ENCODE assay signal across 42 cellular contexts in genomic region chr5:135059000-135059923, GRCh38. TPM values are rescaled to one million over a fixed set of nuclear protein-coding genes. Genes with fewer than 3 reads are reported as not detected.
A peak's percentile ranks its signal among the peaks of the same experiment; 100 is the strongest.
DNase-seq lines count a peak whose midpoint lies in the region; FAIRE-seq and TF ChIP-seq lines count a peak whose summit lies in the region.
"Had no signal": no experiment of that assay in that cellular context is flagged by ENCODE, and none has a peak within 500 bp of the region (broad histone marks: within the 10 kb centered on the region; RNA-seq: fewer than 3 reads in every experiment).

No MANE protein-coding gene starts in this region.

- H3K79me2 ChIP-seq in mammary epithelial cell (ENCODE audit: insufficient read depth, low read length) (no peaks in the 10 kb centered on the region), OCI-LY1 (ENCODE audit: insufficient read depth, low read length) (no peaks in the 10 kb centered on the region)

- no peak overlapping the region for H3K4me2 ChIP-seq in mammary epithelial cell (ENCODE audit: insufficient read depth, low read depth, low read length)
- H3K4me2 ChIP-seq in OCI-LY1 (ENCODE audit: low read length): no peak overlapping the region

- no peak overlapping the region for H2AFZ ChIP-seq in mammary epithelial cell (ENCODE audit: low read depth, low read length)
- H2AFZ ChIP-seq in OCI-LY1 (ENCODE audit: low read length): no peak overlapping the region

- intact Hi-C loops in MCF 10A (cut with micrococcal nuclease): loop anchor here (1.0 kb wide), 2 partner anchors 128 to 132 kb away; no protein-coding TSS in a partner anchor
- intact Hi-C loops in mammary epithelial cell (cut with micrococcal nuclease): no loop called here
- intact Hi-C loops in A673 (cut with micrococcal nuclease; ENCODE audit: unreplicated experiment): no loop called here

- H3K27ac Mint-ChIP-seq in MCF 10A (ENCODE audit: low read depth, unreplicated experiment): no peak overlapping the region
- H3K27ac Mint-ChIP-seq in endodermal cell: no peak overlapping the region
- H3K27ac Mint-ChIP-seq: activated B cell treated with CpG ODN at 0.5 μM for 24 hours; activated CD8-positive, alpha-beta memory T cell treated with anti-CD3 and anti-CD28 coated beads, Interleukin-2, amount 10 ng/mL, durations not matched to agents 7 days and 5 days; B cell; stimulated activated effector memory CD8-positive, alpha-beta T cell treated with anti-CD3 and anti-CD28 coated beads, Interleukin-12 subunit alpha, Interleukin-12 subunit beta, amount 100 ng/mL, for 72 hours; T-cell; type B pancreatic cell had no signal

- H4K20me1 ChIP-seq in mammary epithelial cell (ENCODE audit: insufficient read depth, low read length): no peaks in the 10 kb centered on the region
- no peaks in the 10 kb centered on the region for H4K20me1 ChIP-seq in OCI-LY1 (ENCODE audit: insufficient read depth, low read length)

- H3K9ac ChIP-seq in mammary epithelial cell (ENCODE audit: insufficient read depth, low read length): no peak overlapping the region
- no peak overlapping the region for H3K9ac ChIP-seq in OCI-LY1 (ENCODE audit: low read length)
- H3K9ac ChIP-seq in endodermal cell (ENCODE audit: extremely low read depth, low read length, poor library complexity, severe bottlenecking): no peak overlapping the region

- in situ Hi-C loops in mammary epithelial cell (cut with MboI; ENCODE audit: low sequenced_read_pairs in 2 of 2): no loop called here

- TF ChIP-seq CTCF in MCF 10A (IDR thresholded peaks at IDR 0.05; ENCODE audit: unreplicated experiment) (peak; percentile 26), mammary epithelial cell (conservative IDR thresholded peaks at IDR 0.05 in 1 of 2, IDR thresholded peaks at IDR 0.05 in 1 of 2; ENCODE audit: extremely low read depth in 1 of 2, insufficient read depth in 1 of 2, low read depth in 1 of 2, low read length in 2 of 2) (peak in 1 of 2 donors; percentile 45), OCI-LY1 (IDR thresholded peaks at IDR 0.05; ENCODE audit: low read length) (peak; percentile 41; the same call in 1 of the 2 replicates), endodermal cell (conservative IDR thresholded peaks at IDR 0.05) (peak; percentile 20), A673 (conservative IDR thresholded peaks at IDR 0.05; ENCODE audit: low read depth, low read length) (no peak)

- POLR2A ChIA-PET in MCF 10A (lab: Yijun Ruan, JAX) (interaction anchor here (0.7 kb wide), 1 partner anchor 90 kb away, joined by 4 read pairs; no protein-coding TSS in a partner anchor), A673 (lab: Charles Lee; ENCODE audit: low non-redundant PET) (no interaction called here)

- H3K36me3 ChIP-seq in mammary epithelial cell (ENCODE audit: insufficient read depth, low read length): no peaks in the 10 kb centered on the region
- H3K36me3 ChIP-seq in OCI-LY1 (ENCODE audit: insufficient read depth, low read length): no peaks in the 10 kb centered on the region
- no peaks in the 10 kb centered on the region for H3K36me3 ChIP-seq in endodermal cell (ENCODE audit: control insufficient read depth, insufficient read depth, low read length)
- H3K36me3 ChIP-seq in A673 (ENCODE audit: insufficient read depth, low read length, poor library complexity, severe bottlenecking): no peaks in the 10 kb centered on the region
- H3K36me3 ChIP-seq: esophagus muscularis mucosa, prostate gland, sigmoid colon, SJCRH30 had no signal

- WGBS in mammary epithelial cell (ENCODE audit: low coverage, missing lambda C conversion rate): 72% methylated on average over 12 of the region's 12 CpGs
- 80 to 85% methylated on average over 6 to 11 of the region's 12 CpGs for WGBS in endodermal cell (ENCODE audit: insufficient coverage in 1 of 2, insufficient read length in 1 of 2), 2 experiments

- BruUV-seq in MCF 10A (replicated peaks; lab: Mats Ljungman, UMichigan) (no TSS peak), mammary epithelial cell (replicated peaks; lab: Mats Ljungman, UMichigan) (no TSS peak), A673 (replicated peaks; lab: Mats Ljungman, UMichigan) (no TSS peak)

- H3K4me1 Mint-ChIP-seq in MCF 10A (ENCODE audit: insufficient read depth, unreplicated experiment) (no peaks in the 10 kb centered on the region), endodermal cell (no peaks in the 10 kb centered on the region)
- H3K4me1 Mint-ChIP-seq: activated CD8-positive, alpha-beta memory T cell treated with anti-CD3 and anti-CD28 coated beads, Interleukin-2, amount 10 ng/mL, durations not matched to agents 7 days and 5 days; CD8-positive, alpha-beta memory T cell; stimulated activated effector memory CD8-positive, alpha-beta T cell treated with anti-CD3 and anti-CD28 coated beads, Interleukin-12 subunit alpha, Interleukin-12 subunit beta, amount 100 ng/mL, for 72 hours; T-cell had no signal

- H3K27me3 ChIP-seq in mammary epithelial cell (ENCODE audit: insufficient read depth, low read length) (no peaks in the 10 kb centered on the region), OCI-LY1 (ENCODE audit: insufficient read depth, low read length) (no peaks in the 10 kb centered on the region), endodermal cell (ENCODE audit: control insufficient read depth, insufficient read depth, low read length, poor library complexity, severe bottlenecking) (peaks cover 30% of the 10 kb centered on the region), A673 (replicated peaks; ENCODE audit: insufficient read depth, low read depth, low read length, poor library complexity) (peaks cover 13% of the 10 kb centered on the region)
- H3K27me3 ChIP-seq: esophagus muscularis mucosa, sigmoid colon, SJCRH30 had no signal

- dilution Hi-C loops in mammary epithelial cell (cut with HindIII; ENCODE audit: low sequenced_read_pairs): no loop called here

- H3K9me3 Mint-ChIP-seq in MCF 10A (ENCODE audit: unreplicated experiment) (no peaks in the 10 kb centered on the region), endodermal cell (no peaks in the 10 kb centered on the region)
- H3K9me3 Mint-ChIP-seq: activated B cell treated with CpG ODN at 0.5 μM for 24 hours; activated T-cell treated with anti-CD3 and anti-CD28 coated beads, Interleukin-2, amount 50 U/mL, for 4 hours; CD8-positive, alpha-beta memory T cell; stimulated activated effector memory CD8-positive, alpha-beta T cell treated with anti-CD3 and anti-CD28 coated beads, Interleukin-12 subunit alpha, Interleukin-12 subunit beta, amount 100 ng/mL, for 72 hours; T-cell; type B pancreatic cell had no signal

- no peaks in the 10 kb centered on the region for H3F3A ChIP-seq in OCI-LY1 (ENCODE audit: insufficient read depth, low read length)

- H3K27me3 Mint-ChIP-seq in MCF 10A (ENCODE audit: insufficient read depth, unreplicated experiment) (no peaks in the 10 kb centered on the region), endodermal cell (ENCODE audit: insufficient read depth) (peaks cover 45% of the 10 kb centered on the region)

- H3K4me3 ChIP-seq in mammary epithelial cell (replicated peaks in 1 of 3; ENCODE audit: insufficient read depth in 1 of 3, low read depth in 2 of 3, low read length in 3 of 3) (no peak overlapping the region), OCI-LY1 (ENCODE audit: low read depth, low read length, poor library complexity, severe bottlenecking) (no peak overlapping the region), endodermal cell (ENCODE audit: low read length) (no peak overlapping the region), A673 (ENCODE audit: low read depth, low read length, poor library complexity, severe bottlenecking) (no peak overlapping the region)
- H3K4me3 ChIP-seq: esophagus muscularis mucosa, prostate gland, sigmoid colon, SJCRH30 had no signal

- H3K9me2 ChIP-seq in OCI-LY1 (ENCODE audit: low read depth, low read length): no peaks in the 10 kb centered on the region

- no peak overlapping the region for H3K27ac ChIP-seq in mammary epithelial cell (ENCODE audit: insufficient read depth, low read depth, low read length)
- no peak overlapping the region for H3K27ac ChIP-seq in OCI-LY1 (ENCODE audit: low read depth, low read length, poor library complexity, severe bottlenecking)
- H3K27ac ChIP-seq in endodermal cell (ENCODE audit: low read depth, low read length): no peak overlapping the region
- H3K27ac ChIP-seq in A673 (ENCODE audit: low read depth, low read length, poor library complexity, severe bottlenecking): no peak overlapping the region
- H3K27ac ChIP-seq: esophagus muscularis mucosa, HL-60, prostate gland, sigmoid colon, SJCRH30 had no signal

- CTCF ChIA-PET in MCF 10A (lab: Yijun Ruan, JAX): interaction anchor here (0.6 to 1.8 kb wide), 6 partner anchors 11 to 272 kb away, joined by 3 to 5 read pairs (median 4); no protein-coding TSS in a partner anchor
- CTCF ChIA-PET in mammary epithelial cell (lab: Charles Lee; ENCODE audit: low non-redundant PET): no interaction called here
- CTCF ChIA-PET in A673 (lab: Charles Lee): no interaction called here

- H3K36me3 Mint-ChIP-seq in MCF 10A (ENCODE audit: insufficient read depth, unreplicated experiment) (no peaks in the 10 kb centered on the region), endodermal cell (ENCODE audit: low read depth) (no peaks in the 10 kb centered on the region)
- H3K36me3 Mint-ChIP-seq: activated CD8-positive, alpha-beta memory T cell treated with anti-CD3 and anti-CD28 coated beads, Interleukin-2, amount 10 ng/mL, durations not matched to agents 7 days and 5 days; CD8-positive, alpha-beta memory T cell; stimulated activated effector memory CD8-positive, alpha-beta T cell treated with anti-CD3 and anti-CD28 coated beads, Interleukin-12 subunit alpha, Interleukin-12 subunit beta, amount 100 ng/mL, for 72 hours; T-cell; type B pancreatic cell had no signal

- H3K9me3 ChIP-seq in mammary epithelial cell (replicated peaks; ENCODE audit: insufficient read depth, low read length): no peaks in the 10 kb centered on the region
- H3K9me3 ChIP-seq in OCI-LY1 (ENCODE audit: low read length): no peaks in the 10 kb centered on the region
- H3K9me3 ChIP-seq in endodermal cell (ENCODE audit: control insufficient read depth, low read length): no peaks in the 10 kb centered on the region
- no peaks in the 10 kb centered on the region for H3K9me3 ChIP-seq in A673 (ENCODE audit: low read depth, low read length, poor library complexity, severe bottlenecking)
- H3K9me3 ChIP-seq: esophagus muscularis mucosa, prostate gland, sigmoid colon, SJCRH30 had no signal

- H3K4me3 Mint-ChIP-seq in MCF 10A (ENCODE audit: unreplicated experiment) (no peak overlapping the region), endodermal cell (no peak overlapping the region)
- H3K4me3 Mint-ChIP-seq: activated B cell treated with CpG ODN at 0.5 μM for 24 hours; activated CD8-positive, alpha-beta memory T cell treated with anti-CD3 and anti-CD28 coated beads, Interleukin-2, amount 10 ng/mL, durations not matched to agents 7 days and 5 days; activated T-cell treated with anti-CD3 and anti-CD28 coated beads, Interleukin-2, amount 50 U/mL, for 4 hours; B cell; CD8-positive, alpha-beta memory T cell; stimulated activated effector memory CD8-positive, alpha-beta T cell treated with anti-CD3 and anti-CD28 coated beads, Interleukin-12 subunit alpha, Interleukin-12 subunit beta, amount 100 ng/mL, for 72 hours; T-cell; type B pancreatic cell had no signal

- FAIRE-seq in frontal cortex (lab: Jason Lieb, UNC): no peak
- FAIRE-seq: endometrium, GM18507, GM19239 had no signal

- DNase-seq in MCF 10A (ENCODE audit: unreplicated experiment) (peak; percentile 25), mammary epithelial cell (no peak), endodermal cell (no peak), NCI-H82 (lab: John Stamatoyannopoulos, UW) (no peak), A673 (ENCODE audit: low spot score) (no peak), frontal cortex (ENCODE audit: low spot score in 2 of 2) (no peak), midbrain (lab: John Stamatoyannopoulos, UW) (no peak)
- DNase-seq: activated B cell treated with CpG ODN at 0.5 μM for 24 hours; activated CD4-positive, alpha-beta T cell treated with anti-CD3 and anti-CD28 coated beads, Interleukin-2, amount 50 U/mL, for 1 hour; activated CD8-positive, alpha-beta memory T cell treated with anti-CD3 and anti-CD28 coated beads, Interleukin-2, amount 10 ng/mL, durations not matched to agents 7 days and 5 days; activated gamma-delta T cell treated with Interleukin-2 at 50 U/mL for 16 hours; activated T-cell treated with anti-CD3 and anti-CD28 coated beads, Interleukin-2, amount 50 U/mL, for 4 hours; CD8-positive, alpha-beta memory T cell; central memory CD4-positive, alpha-beta T cell; DMS 273 treated with DMSO at 0.1 percent for 48 hours; EL; foreskin melanocyte; GOT3; Kasumi-1; MV-4-11; NCI-H1436; NCI-H2081; NCI-H226; NCI-H69; nucleus accumbens; SJCRH30; substantia nigra; T-cell had no signal

- no peaks in the 10 kb centered on the region for H3K4me1 ChIP-seq in mammary epithelial cell (ENCODE audit: insufficient read depth, low read length)
- H3K4me1 ChIP-seq in OCI-LY1 (ENCODE audit: insufficient read depth, low read length, severe bottlenecking): peaks cover 19% of the 10 kb centered on the region
- H3K4me1 ChIP-seq in endodermal cell (ENCODE audit: control insufficient read depth, insufficient read depth, low read length): peaks cover 5% of the 10 kb centered on the region
- H3K4me1 ChIP-seq in A673 (ENCODE audit: insufficient read depth, low read length, poor library complexity, severe bottlenecking): no peaks in the 10 kb centered on the region
- H3K4me1 ChIP-seq: prostate gland, sigmoid colon had no signal

RNA-seq across cellular contexts. Expression of gene PITX1, which starts 25.2 kb away (rescaled TPM):
- total RNA-seq in MCF 10A (2022) (37.1 and 42.9 TPM in 2 replicates), mammary epithelial cell (10 to 100 TPM in 1 of 2 donors, 1 to 10 TPM in 1; 2.7 to 21.3 TPM), endodermal cell (1 to 10 TPM; 1.3 to 2.4 TPM), A673 (2021) (1.8 and 2.0 TPM in 2 replicates), frontal cortex (not detected)
- polyA plus RNA-seq in mammary epithelial cell: 9.2 TPM
- 0.57 TPM for polyA minus RNA-seq in mammary epithelial cell
- polyA plus RNA-seq in endodermal cell (2013, experiment 1 of 2): 5.9 TPM
- polyA plus RNA-seq in endodermal cell (2013, experiment 2 of 2): 5.7 TPM
- total RNA-seq: activated B cell treated with CpG ODN at 0.5 μM for 24 hours; B cell; CD8-positive, alpha-beta memory T cell; dermis microvascular lymphatic vessel endothelial cell; kidney epithelial cell; liver had no signal
- polyA plus RNA-seq: CD8-positive, alpha-beta memory T cell had no signal
